In genomic region chr7:25496394-25497103, GRCh38 we compare ENCODE assay signal across 8 cellular contexts.
DNase-seq lines count a peak whose midpoint lies in the region; ATAC-seq and TF ChIP-seq lines count a peak whose summit lies in the region.

No MANE protein-coding gene starts in this region.

- no peaks in the 10 kb centered on the region for H3K9me3 ChIP-seq in Peyer's patch
- no peaks in the 10 kb centered on the region for H3K9me3 ChIP-seq in hepatocyte (ENCODE audit: low read depth)

- no peaks in the 10 kb centered on the region for H3K9me2 ChIP-seq in hepatocyte (replicated peaks; ENCODE audit: insufficient read depth)

- peaks cover 0 to 11% (median 0%) of the 10 kb centered on the region in 4 donors for H3K4me1 ChIP-seq in Peyer's patch
- peaks cover 9% of the 10 kb centered on the region for H3K4me1 ChIP-seq in hepatocyte (ENCODE audit: insufficient read depth)

- ATAC-seq in GM18873 (IDR thresholded peaks at IDR 0.05; ENCODE audit: low FRiP score, unreplicated experiment) (peak; percentile 62), HG02884 (IDR thresholded peaks at IDR 0.05; ENCODE audit: unreplicated experiment) (peak; percentile 93)

- H3K79me2 ChIP-seq in hepatocyte: no peaks in the 10 kb centered on the region

- H3K36me3 ChIP-seq in Peyer's patch (no peaks in the 10 kb centered on the region), hepatocyte (replicated peaks; ENCODE audit: insufficient read depth, low read depth) (no peaks in the 10 kb centered on the region)

- DNase-seq in Peyer's patch: peak in 1 of 3 donors; percentile 28
- peak; percentile 66 for DNase-seq in medulla oblongata (ENCODE audit: extremely low spot score)
- no peak for DNase-seq in hepatocyte (ENCODE audit: low spot score)
- no peak for DNase-seq in NCI-H1048 (lab: John Stamatoyannopoulos, UW)
- DNase-seq in NCI-H2107 (lab: John Stamatoyannopoulos, UW): no peak
- DNase-seq in erythroblast (lab: John Stamatoyannopoulos, UW): no peak

- H3K4me3 ChIP-seq in Peyer's patch (no peak overlapping the region), hepatocyte (no peak overlapping the region)

- 94% methylated on average over 13 of the region's 13 CpGs for WGBS in hepatocyte (ENCODE audit: low lambda C conversion rate, missing lambda C conversion rate)

- H3K27me3 ChIP-seq in Peyer's patch: no peaks in the 10 kb centered on the region
- no peaks in the 10 kb centered on the region for H3K27me3 ChIP-seq in hepatocyte

- H3K4me2 ChIP-seq in hepatocyte: no peak overlapping the region

- TF ChIP-seq CTCF in Peyer's patch (IDR thresholded peaks at IDR 0.05) (no peak), hepatocyte (IDR thresholded peaks at IDR 0.05; ENCODE audit: poor library complexity) (no peak)

- TF ChIP-seq POLR2A in Peyer's patch (IDR thresholded peaks at IDR 0.05) (no peak), erythroblast (IDR thresholded peaks at IDR 0.05; ENCODE audit: low read length) (no peak)

- no peak overlapping the region for H2AFZ ChIP-seq in hepatocyte

- peak overlapping the region; percentile 25 to 63 (median 38) for H3K27ac ChIP-seq in Peyer's patch
- no peak overlapping the region for H3K27ac ChIP-seq in hepatocyte

- H4K20me1 ChIP-seq in hepatocyte (ENCODE audit: insufficient read depth, poor library complexity, severe bottlenecking): no peaks in the 10 kb centered on the region
